ENCODE assay signal across 8 cellular contexts in genomic region chr2:44244135-44244871, GRCh38. TPM values are rescaled to one million over a fixed set of nuclear protein-coding genes. Genes with fewer than 3 reads are reported as not detected.
DNase-seq lines count a peak whose midpoint lies in the region; ATAC-seq and TF ChIP-seq lines count a peak whose summit lies in the region.

No MANE protein-coding gene starts in this region.

- peak; percentile 59 for TF ChIP-seq CTCF in C4-2B (conservative IDR thresholded peaks at IDR 0.05)

- DNase-seq in NCI-H526 treated with DMSO at 0.1 percent for 48 hours (lab: John Stamatoyannopoulos, UW) (peak; percentile 75), dermis microvascular lymphatic vessel endothelial cell (ENCODE audit: low read depth in 2 of 2) (peak; percentile 65 to 82), medulla oblongata (ENCODE audit: extremely low spot score) (peak; percentile 90)
- peak; percentile 51 for DNase-seq in activated CD4-positive, alpha-beta T cell treated with anti-CD3 and anti-CD28 coated beads, Interleukin-2, amount 50 U/mL, for 1 hour
- peak; percentile 5 for DNase-seq in stimulated activated CD8-positive, alpha-beta memory T cell treated with anti-CD3 and anti-CD28 coated beads, Interleukin-12 subunit alpha, Interleukin-12 subunit beta, amount 100 ng/mL, for 24 hours (ENCODE audit: extremely low read depth)

- H3K27ac ChIP-seq in C4-2B, result no peak overlapping the region

- ATAC-seq in HG03066 (IDR thresholded peaks at IDR 0.05; ENCODE audit: low read depth, unreplicated experiment) (peak; percentile 78), GM21528 (IDR thresholded peaks at IDR 0.05; ENCODE audit: low FRiP score, unreplicated experiment) (no peak)

RNA-seq across cellular contexts. Expression of gene SLC3A1, which starts 31.0 kb away (rescaled TPM):
- not detected in 2 replicates for total RNA-seq in dermis microvascular lymphatic vessel endothelial cell

Comparison
In these comparisons a context has a peak if more than half of its experiments do, and no peak if none do; other contexts are left out.
1. DNase-seq: peak in every context shown above with its lines; median percentile 90 in medulla oblongata; 75 in NCI-H526 treated with DMSO at 0.1 percent for 48 hours; 74 in dermis microvascular lymphatic vessel endothelial cell; 51 in activated CD4-positive, alpha-beta T cell treated with anti-CD3 and anti-CD28 coated beads, Interleukin-2, amount 50 U/mL, for 1 hour; 5 in stimulated activated CD8-positive, alpha-beta memory T cell treated with anti-CD3 and anti-CD28 coated beads, Interleukin-12 subunit alpha, Interleukin-12 subunit beta, amount 100 ng/mL, for 24 hours.